ENCODE assay signal across 14 cellular contexts in genomic region chr12:51253276-51253675, GRCh38. TPM values are rescaled to one million over a fixed set of nuclear protein-coding genes. Genes with fewer than 3 reads are reported as not detected.
DNase-seq lines count a peak whose midpoint lies in the region; ATAC-seq and TF ChIP-seq lines count a peak whose summit lies in the region.
"Had no signal": no experiment of that assay in that cellular context is flagged by ENCODE, and none has a peak within 500 bp of the region (broad histone marks: within the 10 kb centered on the region; RNA-seq: fewer than 3 reads in every experiment).

No MANE protein-coding gene starts in this region.

- H3K4me1 Mint-ChIP-seq in activated CD8-positive, alpha-beta T cell treated with anti-CD3 and anti-CD28 coated beads for 36 hours (ENCODE audit: low read depth): peaks cover 2% of the 10 kb centered on the region

- no peak for TF ChIP-seq CTCF in IMR-90 (conservative IDR thresholded peaks at IDR 0.05; ENCODE audit: low read depth, low read length)
- no peak for TF ChIP-seq CTCF in activated CD8-positive, alpha-beta T cell treated with anti-CD3 and anti-CD28 coated beads for 36 hours (IDR thresholded peaks at IDR 0.05)

- no peak overlapping the region for H2BK5ac ChIP-seq in IMR-90 (ENCODE audit: low read depth, low read length, poor library complexity, severe bottlenecking)
- H2BK5ac ChIP-seq in mesendoderm (ENCODE audit: low read length): no peak overlapping the region

- no peak overlapping the region for H3K9ac ChIP-seq in IMR-90 (ENCODE audit: low read depth, low read length)
- peak overlapping the region; percentile 35 for H3K9ac ChIP-seq in SK-N-MC (ENCODE audit: insufficient read length)
- peak overlapping the region; percentile 32 for H3K9ac ChIP-seq in mesendoderm (ENCODE audit: low read length)

- H3K79me1 ChIP-seq in IMR-90 (ENCODE audit: low read depth in 1 of 2, low read length in 2 of 2): peaks cover 3 to 49% of the 10 kb centered on the region in 2 experiments; a peak in 3 of 4 replicates
- H3K79me1 ChIP-seq in mesendoderm (ENCODE audit: low read length): no peaks in the 10 kb centered on the region

- H3K36me3 ChIP-seq in IMR-90 (ENCODE audit: control insufficient read depth, insufficient read depth, low read length) (0 out of 2 replicates have a peak, but pooled peaks cover 1% of the 10 kb centered on the region), SK-N-MC (ENCODE audit: insufficient read depth, low read length) (no peaks in the 10 kb centered on the region), mesendoderm (ENCODE audit: control insufficient read depth, insufficient read depth, low read length) (no peaks in the 10 kb centered on the region)

- H4K91ac ChIP-seq in IMR-90 (ENCODE audit: insufficient read depth, low read depth, low read length): no peak overlapping the region

- H3K36me3 Mint-ChIP-seq in activated CD8-positive, alpha-beta T cell treated with anti-CD3 and anti-CD28 coated beads for 36 hours (ENCODE audit: low read depth): no peaks in the 10 kb centered on the region

- H3K27me3 Mint-ChIP-seq in activated CD8-positive, alpha-beta T cell treated with anti-CD3 and anti-CD28 coated beads for 36 hours: no peaks in the 10 kb centered on the region
- H3K27me3 Mint-ChIP-seq: B cell; CD4-positive, CD25-positive, alpha-beta regulatory T cell had no signal

- H2AK9ac ChIP-seq in IMR-90 (replicated peaks; ENCODE audit: low read depth, low read length, poor library complexity): no peak overlapping the region

- H3K4ac ChIP-seq in IMR-90 (ENCODE audit: low read depth, low read length) (no peak overlapping the region), mesendoderm (ENCODE audit: low read depth, low read length) (no peak overlapping the region)

- WGBS in IMR-90 (ENCODE audit: extremely low coverage in 2 of 2, insufficient read length in 1 of 2), 2 experiments: no CpG with 5 or more reads among the region's 1 CpG
- no CpG with 5 or more reads among the region's 1 CpG for WGBS in mesendoderm (ENCODE audit: extremely low coverage, insufficient coverage, low lambda C conversion rate)

- no peak overlapping the region for H2AK5ac ChIP-seq in IMR-90 (ENCODE audit: low read depth, low read length)
- no peak overlapping the region for H2AK5ac ChIP-seq in mesendoderm (ENCODE audit: low read length)

- H3K4me3 Mint-ChIP-seq in activated CD8-positive, alpha-beta T cell treated with anti-CD3 and anti-CD28 coated beads for 36 hours: no peak overlapping the region
- H3K4me3 Mint-ChIP-seq: B cell; CD4-positive, CD25-positive, alpha-beta regulatory T cell; CD8-positive, alpha-beta memory T cell; HFFc6 had no signal

- H2AFZ ChIP-seq in IMR-90 (replicated peaks; ENCODE audit: low read length, poor library complexity): no peak overlapping the region

- H4K5ac ChIP-seq in IMR-90 (ENCODE audit: low read depth, low read length) (no peak overlapping the region), mesendoderm (ENCODE audit: low read length) (no peak overlapping the region)

- H3K9me3 ChIP-seq in IMR-90 (ENCODE audit: control insufficient read depth, insufficient read depth, low read length): no peaks in the 10 kb centered on the region
- no peaks in the 10 kb centered on the region for H3K9me3 ChIP-seq in SK-N-MC (ENCODE audit: low read depth, low read length)

- H3K27me3 ChIP-seq in IMR-90 (ENCODE audit: control insufficient read depth, insufficient read depth, low read length) (no peaks in the 10 kb centered on the region), mesendoderm (ENCODE audit: insufficient read depth, low read length, poor library complexity) (no peaks in the 10 kb centered on the region)

- H3K4me1 ChIP-seq in IMR-90 (ENCODE audit: control insufficient read depth, insufficient read depth, low read length) (no peaks in the 10 kb centered on the region), mesendoderm (ENCODE audit: control insufficient read depth, low read depth, low read length) (no peaks in the 10 kb centered on the region)

- H3K4me2 ChIP-seq in IMR-90 (ENCODE audit: low read depth, low read length) (no peak overlapping the region), mesendoderm (ENCODE audit: low read length) (no peak overlapping the region)

- no peak overlapping the region for H3K27ac Mint-ChIP-seq in activated CD8-positive, alpha-beta T cell treated with anti-CD3 and anti-CD28 coated beads for 36 hours
- H3K27ac Mint-ChIP-seq: B cell, HFFc6 had no signal

- BruUV-seq in IMR-90 (replicated peaks; lab: Mats Ljungman, UMichigan): no TSS peak

- POLR2A ChIA-PET in IMR-90 (lab: Charles Lee; ENCODE audit: unreplicated experiment): interaction anchor here (1.2 kb wide), 1 partner anchor 14 kb away, joined by 5 read pairs; the partner anchor contains the start of gene DAZAP2
- POLR2A ChIA-PET in activated CD8-positive, alpha-beta T cell treated with anti-CD3 and anti-CD28 coated beads for 36 hours (lab: Charles Lee): interaction anchor here (0.9 to 1.3 kb wide), 4 partner anchors 8 to 48 kb away, joined by 3 to 5 read pairs (median 4); no protein-coding TSS in a partner anchor

- H2BK120ac ChIP-seq in IMR-90 (ENCODE audit: low read depth, low read length) (no peak overlapping the region), mesendoderm (ENCODE audit: low read depth, low read length) (no peak overlapping the region)

- H3K23ac ChIP-seq in IMR-90 (ENCODE audit: low read depth, low read length): no peak overlapping the region
- no peak overlapping the region for H3K23ac ChIP-seq in mesendoderm (ENCODE audit: low read length)

- H2BK15ac ChIP-seq in IMR-90 (ENCODE audit: low read depth, low read length) (no peak overlapping the region), mesendoderm (replicated peaks; ENCODE audit: low read depth) (no peak overlapping the region)

- peaks cover 3% of the 10 kb centered on the region for H3K9me1 ChIP-seq in IMR-90 (ENCODE audit: insufficient read depth, low read length)

- no peak for TF ChIP-seq POLR2A in IMR-90 (IDR thresholded peaks at IDR 0.05; ENCODE audit: low read depth, low read length)

- no peak overlapping the region for H3K14ac ChIP-seq in IMR-90 (replicated peaks; ENCODE audit: low read depth, low read length)

- no peaks in the 10 kb centered on the region for H3K9me3 Mint-ChIP-seq in activated CD8-positive, alpha-beta T cell treated with anti-CD3 and anti-CD28 coated beads for 36 hours
- H3K9me3 Mint-ChIP-seq: CD4-positive, CD25-positive, alpha-beta regulatory T cell; CD8-positive, alpha-beta memory T cell; HFFc6 had no signal

- in situ Hi-C loops in IMR-90 (cut with MboI; ENCODE audit: low sequenced_read_pairs): no loop called here

- no peak overlapping the region for H3K18ac ChIP-seq in IMR-90 (ENCODE audit: low read depth, low read length)
- no peak overlapping the region for H3K18ac ChIP-seq in mesendoderm (ENCODE audit: low read length)

- H4K8ac ChIP-seq in IMR-90 (ENCODE audit: low read depth in 2 of 2, low read length in 2 of 2) (no peak overlapping the region), mesendoderm (ENCODE audit: low read depth, low read length) (no peak overlapping the region)

- H2BK20ac ChIP-seq in IMR-90 (ENCODE audit: low read depth, low read length): no peak overlapping the region

- intact Hi-C loops in IMR-90 (cut with micrococcal nuclease): no loop called here
- intact Hi-C loops in activated CD8-positive, alpha-beta T cell treated with anti-CD3 and anti-CD28 coated beads for 36 hours (cut with micrococcal nuclease): no loop called here

- no peaks in the 10 kb centered on the region for H3K79me2 ChIP-seq in mesendoderm (ENCODE audit: control insufficient read depth, insufficient read depth, low read length)

- CTCF ChIA-PET in IMR-90 (lab: Yijun Ruan, JAX): interaction anchor here (0.8 to 1.1 kb wide), 3 partner anchors 9 to 53 kb away, joined by 3 to 4 read pairs (median 4); no protein-coding TSS in a partner anchor
- CTCF ChIA-PET in activated CD8-positive, alpha-beta T cell treated with anti-CD3 and anti-CD28 coated beads for 36 hours (lab: Charles Lee): interaction anchor here (0.7 to 3.8 kb wide), 22 partner anchors 9 to 489 kb away, joined by 3 to 32 read pairs (median 4); partner anchors contain the start of genes ATF1 and DAZAP2

- H3K56ac ChIP-seq in IMR-90 (ENCODE audit: extremely low read depth, insufficient read depth, low read length): no peak overlapping the region
- H3K56ac ChIP-seq in mesendoderm (ENCODE audit: low read length): no peak overlapping the region

- H3K27ac ChIP-seq in IMR-90 (ENCODE audit: insufficient read depth, low read length) (no peak overlapping the region), SK-N-MC (no peak overlapping the region), mesendoderm (ENCODE audit: low read depth, low read length) (no peak overlapping the region)
- H3K27ac ChIP-seq: HL-60 had no signal

- ATAC-seq in IMR-90 (ENCODE audit: low read depth): no peak
- no peak for ATAC-seq in activated CD8-positive, alpha-beta T cell treated with anti-CD3 and anti-CD28 coated beads for 36 hours

- DNase-seq in IMR-90: no peak
- DNase-seq in SK-N-MC (ENCODE audit: low read depth, low spot score): no peak
- DNase-seq in mesendoderm: no peak
- no peak for DNase-seq in activated CD8-positive, alpha-beta T cell treated with anti-CD3 and anti-CD28 coated beads for 36 hours
- no peak for DNase-seq in NAMALWA (ENCODE audit: low spot score)
- DNase-seq in cortex of kidney (lab: John Stamatoyannopoulos, UW): no peak
- DNase-seq: C1 segment of cervical spinal cord; CD4-positive, CD25-positive, alpha-beta regulatory T cell; COR-L47; GOT3; HFFc6 had no signal

- H3K4me3 ChIP-seq in IMR-90 (ENCODE audit: insufficient read depth, low read depth, low read length) (no peak overlapping the region), SK-N-MC (no peak overlapping the region), mesendoderm (ENCODE audit: low read length) (no peak overlapping the region)

- no peak for TF ChIP-seq RAD21 in IMR-90 (IDR thresholded peaks at IDR 0.05; ENCODE audit: low read length)

- dilution Hi-C loops in IMR-90 (cut with HindIII; ENCODE audit: low sequenced_read_pairs, unreplicated experiment): no loop called here

- H4K20me1 ChIP-seq in IMR-90 (ENCODE audit: insufficient read depth, low read length): no peaks in the 10 kb centered on the region

RNA-seq across cellular contexts. Expression of gene DAZAP2, which starts 14.7 kb away (rescaled TPM):
- 62.2 and 77.2 TPM in 2 replicates for total RNA-seq in IMR-90 (2012; rRNA removed)
- polyA plus RNA-seq in IMR-90 (2012; rRNA removed): 202 and 316 TPM in 2 replicates
- polyA plus RNA-seq in IMR-90 (2012; cell fraction: cytosol; rRNA removed): 40.8 and 243 TPM in 2 replicates
- 114 and 133 TPM in 2 replicates for polyA plus RNA-seq in IMR-90 (2012; cell fraction: nucleus; rRNA removed; ENCODE audit: low replicate concordance)
- polyA plus RNA-seq in mesendoderm (2013, experiment 1 of 2): 35.9 TPM
- 34.9 TPM for polyA plus RNA-seq in mesendoderm (2013, experiment 2 of 2)
- total RNA-seq in activated CD8-positive, alpha-beta T cell treated with anti-CD3 and anti-CD28 coated beads for 36 hours: 10 to 100 TPM; 91.7 to 98.3 TPM

RNA-seq across cellular contexts. Expression of gene SMAGP, which starts 16.9 kb away (rescaled TPM):
- 12.2 and 15.6 TPM in 2 replicates for total RNA-seq in IMR-90 (2012; rRNA removed)
- 35.8 and 42.7 TPM in 2 replicates for polyA plus RNA-seq in IMR-90 (2012; rRNA removed)
- polyA plus RNA-seq in IMR-90 (2012; cell fraction: cytosol; rRNA removed): 17.0 and 41.6 TPM in 2 replicates
- polyA plus RNA-seq in IMR-90 (2012; cell fraction: nucleus; rRNA removed; ENCODE audit: low replicate concordance): 6.5 and 18.3 TPM in 2 replicates
- 17.0 TPM for polyA plus RNA-seq in mesendoderm (2013, experiment 1 of 2)
- 17.0 TPM for polyA plus RNA-seq in mesendoderm (2013, experiment 2 of 2)
- 1 to 10 TPM in 1 of 2 experiments, under 1 TPM in 1; 0.96 to 1.4 TPM for total RNA-seq in activated CD8-positive, alpha-beta T cell treated with anti-CD3 and anti-CD28 coated beads for 36 hours

RNA-seq across cellular contexts. Expression of gene POU6F1, which starts 35.4 kb away (rescaled TPM):
- 0.90 and 1.9 TPM in 2 replicates for total RNA-seq in IMR-90 (2012; rRNA removed)
- 3.6 and 4.3 TPM in 2 replicates for polyA plus RNA-seq in IMR-90 (2012; rRNA removed)
- 2.5 and 3.0 TPM in 2 replicates for polyA plus RNA-seq in IMR-90 (2012; cell fraction: cytosol; rRNA removed)
- polyA plus RNA-seq in IMR-90 (2012; cell fraction: nucleus; rRNA removed; ENCODE audit: low replicate concordance): 15.2 TPM in 2 replicates
- 3.9 TPM for polyA plus RNA-seq in mesendoderm (2013, experiment 1 of 2)
- polyA plus RNA-seq in mesendoderm (2013, experiment 2 of 2): 4.5 TPM
- total RNA-seq in activated CD8-positive, alpha-beta T cell treated with anti-CD3 and anti-CD28 coated beads for 36 hours: 1 to 10 TPM; 5.8 to 7.3 TPM
